8 cellular contexts compared by ENCODE assay signal in the genomic region with DNA sequence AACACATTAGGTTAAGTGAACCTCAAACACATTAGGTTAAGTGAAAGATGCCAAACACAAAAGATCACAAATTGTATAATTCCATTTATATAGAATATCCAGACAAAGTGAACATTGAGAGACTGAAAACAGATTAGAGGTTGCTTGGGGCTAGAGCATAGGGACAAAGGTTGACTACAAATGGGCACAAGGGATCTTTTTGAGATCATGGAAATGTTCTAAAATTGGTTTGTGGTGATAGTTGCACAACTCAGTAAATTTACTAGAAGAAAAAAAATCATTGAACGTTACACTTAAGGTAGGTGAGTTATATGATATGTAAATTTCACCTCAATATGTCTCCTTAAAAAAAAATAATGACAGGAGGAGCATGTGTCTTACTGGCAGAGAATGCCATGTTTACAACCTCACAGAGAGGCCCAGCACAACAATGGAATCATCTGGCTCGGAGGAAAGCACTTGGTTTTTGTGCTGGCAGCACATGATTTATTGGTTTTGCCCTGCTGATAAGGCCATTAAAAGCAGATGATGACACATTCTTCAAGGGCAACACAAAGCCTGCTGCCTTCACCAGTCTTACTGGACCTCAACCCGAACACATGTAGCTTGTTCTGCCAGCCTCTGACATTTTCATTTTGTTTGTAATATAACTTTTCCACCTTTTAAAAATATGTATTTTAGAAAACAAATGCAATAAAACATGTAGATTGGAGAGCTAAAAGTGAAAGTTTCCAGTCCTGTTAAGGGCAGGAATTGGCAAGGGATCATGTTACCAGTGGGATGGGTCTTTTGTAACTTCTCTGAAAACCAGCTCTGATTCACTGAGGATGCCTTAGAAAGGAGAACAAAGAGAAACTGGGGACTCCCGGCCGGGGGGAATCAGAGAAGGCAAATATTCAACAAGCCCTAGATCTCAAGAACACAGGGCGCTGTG. TPM values are rescaled to one million over a fixed set of nuclear protein-coding genes. Genes with fewer than 3 reads are reported as not detected.
DNase-seq lines count a peak whose midpoint lies in the region; ATAC-seq and TF ChIP-seq lines count a peak whose summit lies in the region.

No MANE protein-coding gene starts in this region.

- H3K9ac ChIP-seq in fibroblast of lung (ENCODE audit: insufficient read depth, low read length) (no peak overlapping the region), trophoblast cell (ENCODE audit: low read length) (no peak overlapping the region)

- CTCF ChIA-PET in HEK293T (lab: Yijun Ruan, JAX), result interaction anchor here (0.6 to 1.8 kb wide), 4 partner anchors 19 to 222 kb away, joined by 3 to 5 read pairs (median 4); no protein-coding TSS in a partner anchor

- H3K27ac ChIP-seq in fibroblast of lung (ENCODE audit: insufficient read depth, low read length), result no peak overlapping the region
- peak overlapping the region; percentile 96 for H3K27ac ChIP-seq in trophoblast cell (ENCODE audit: low read depth, low read length)

- no peak overlapping the region for H3K23ac ChIP-seq in trophoblast cell (ENCODE audit: low read length)

- peaks cover 28% of the 10 kb centered on the region for H3K79me1 ChIP-seq in trophoblast cell (ENCODE audit: low read length)

- no peak for TF ChIP-seq CTCF in fibroblast of lung (conservative IDR thresholded peaks at IDR 0.05 in 1 of 2, IDR thresholded peaks at IDR 0.05 in 1 of 2; ENCODE audit: low read depth in 1 of 2, low read length in 2 of 2)

- H3K4me2 ChIP-seq in fibroblast of lung (ENCODE audit: extremely low read depth, insufficient read depth, low read length) (peak overlapping the region; percentile 73), trophoblast cell (ENCODE audit: low read length) (peak overlapping the region; percentile 49)

- H3K4me1 ChIP-seq in fibroblast of lung (ENCODE audit: control insufficient read depth, extremely low read depth, insufficient read depth, low read length), result peaks cover 2% of the 10 kb centered on the region
- peaks cover 17 to 19% of the 10 kb centered on the region in 2 experiments for H3K4me1 ChIP-seq in trophoblast cell (ENCODE audit: control insufficient read depth in 1 of 2, insufficient read depth in 2 of 2, low read length in 2 of 2)

- no peaks in the 10 kb centered on the region for H4K20me1 ChIP-seq in fibroblast of lung (ENCODE audit: control insufficient read depth, extremely low read depth, insufficient read depth, low read length)

- peak overlapping the region; percentile 63 for H4K91ac ChIP-seq in trophoblast cell (ENCODE audit: low read depth, low read length)

- H3K18ac ChIP-seq in trophoblast cell (ENCODE audit: low read length), result no peak overlapping the region

- H3K9me3 ChIP-seq in fibroblast of lung (ENCODE audit: control insufficient read depth, insufficient read depth, low read depth, low read length), result no peaks in the 10 kb centered on the region
- H3K9me3 ChIP-seq in trophoblast cell (ENCODE audit: insufficient read depth, low read depth, low read length), result no peaks in the 10 kb centered on the region

- H3K4me3 ChIP-seq in fibroblast of lung (replicated peaks in 1 of 4; ENCODE audit: control extremely low read depth in 1 of 4, insufficient read depth in 1 of 4, low read depth in 3 of 4, low read length in 4 of 4), result peak overlapping the region; percentile 12 to 46 (median 36)
- H3K4me3 ChIP-seq in trophoblast cell (ENCODE audit: low read depth, low read length), result no peak overlapping the region

- H2AFZ ChIP-seq in fibroblast of lung (ENCODE audit: low read length) (peak overlapping the region; percentile 38), trophoblast cell (ENCODE audit: insufficient read depth, low read length, poor library complexity) (no peak overlapping the region)

- no peak overlapping the region for H3K4ac ChIP-seq in trophoblast cell (ENCODE audit: low read depth, low read length)

- ATAC-seq in HG03025 (IDR thresholded peaks at IDR 0.05; ENCODE audit: low FRiP score, unreplicated experiment) (no peak), HG02884 (IDR thresholded peaks at IDR 0.05; ENCODE audit: unreplicated experiment) (no peak)

- DNase-seq in HEK293T (ENCODE audit: extremely low spot score) (peak; percentile 63), NCI-H774 (lab: John Stamatoyannopoulos, UW) (peak; percentile 67), fibroblast of lung (ENCODE audit: low read depth in 2 of 2) (peak; percentile 81 to 85), trophoblast cell (peak; percentile 2 to 32), SKM-1 (lab: John Stamatoyannopoulos, UW; ENCODE audit: unreplicated experiment) (no peak), inferior parietal cortex (ENCODE audit: extremely low spot score) (no peak)

- no CpG with 5 or more reads among the region's 6 CpGs for WGBS in trophoblast cell (ENCODE audit: extremely low coverage, insufficient coverage, insufficient read length)

- peak overlapping the region; percentile 98 for H2BK120ac ChIP-seq in trophoblast cell (ENCODE audit: insufficient read depth, low read length, poor library complexity)

- H2BK12ac ChIP-seq in trophoblast cell (ENCODE audit: low read length), result peak overlapping the region; percentile 32

- no peaks in the 10 kb centered on the region for H3K27me3 ChIP-seq in fibroblast of lung (ENCODE audit: control insufficient read depth, insufficient read depth, low read length)
- no peaks in the 10 kb centered on the region for H3K27me3 ChIP-seq in trophoblast cell (ENCODE audit: insufficient read depth, low read length)

- H4K8ac ChIP-seq in trophoblast cell (ENCODE audit: low read depth, low read length), result peak overlapping the region; percentile 91

- no peak overlapping the region for H2AK5ac ChIP-seq in trophoblast cell (ENCODE audit: low read length)

- H2BK5ac ChIP-seq in trophoblast cell (ENCODE audit: low read depth, low read length, poor library complexity), result peak overlapping the region; percentile 96

- H3K79me2 ChIP-seq in fibroblast of lung (ENCODE audit: control insufficient read depth, insufficient read depth, low read length) (no peaks in the 10 kb centered on the region), trophoblast cell (ENCODE audit: control insufficient read depth, insufficient read depth, low read length, poor library complexity) (peaks cover 2% of the 10 kb centered on the region)

- no peak overlapping the region for H4K12ac ChIP-seq in trophoblast cell (ENCODE audit: low read depth, low read length)

- POLR2A ChIA-PET in HEK293T (lab: Yijun Ruan, JAX), result interaction anchor here (0.8 to 1.4 kb wide), 4 partner anchors 13 to 105 kb away, joined by 3 to 6 read pairs (median 4); a partner anchor contains a TSS

- H3K36me3 ChIP-seq in fibroblast of lung (ENCODE audit: control insufficient read depth, insufficient read depth, low read length), result no peaks in the 10 kb centered on the region
- H3K36me3 ChIP-seq in trophoblast cell (ENCODE audit: control insufficient read depth in 1 of 2, insufficient read depth in 2 of 2, low read length in 2 of 2), result no peaks in the 10 kb centered on the region

- peak overlapping the region; percentile 80 for H3K14ac ChIP-seq in trophoblast cell (ENCODE audit: low read length)

TF ChIP-seq in HEK293T, 16 proteins besides CTCF, POLR2A, EP300 and RAD21:
- TF ChIP-seq FOXK2 (IDR thresholded peaks at IDR 0.05) (peak; percentile 31; the same call in 1 of the 2 replicates), HDGF (IDR thresholded peaks at IDR 0.05; ENCODE audit: borderline replicate concordance) (no peak), CTBP1 (IDR thresholded peaks at IDR 0.05; ENCODE audit: borderline replicate concordance) (peak; percentile 83)
- TF ChIP-seq, protein P1, sequence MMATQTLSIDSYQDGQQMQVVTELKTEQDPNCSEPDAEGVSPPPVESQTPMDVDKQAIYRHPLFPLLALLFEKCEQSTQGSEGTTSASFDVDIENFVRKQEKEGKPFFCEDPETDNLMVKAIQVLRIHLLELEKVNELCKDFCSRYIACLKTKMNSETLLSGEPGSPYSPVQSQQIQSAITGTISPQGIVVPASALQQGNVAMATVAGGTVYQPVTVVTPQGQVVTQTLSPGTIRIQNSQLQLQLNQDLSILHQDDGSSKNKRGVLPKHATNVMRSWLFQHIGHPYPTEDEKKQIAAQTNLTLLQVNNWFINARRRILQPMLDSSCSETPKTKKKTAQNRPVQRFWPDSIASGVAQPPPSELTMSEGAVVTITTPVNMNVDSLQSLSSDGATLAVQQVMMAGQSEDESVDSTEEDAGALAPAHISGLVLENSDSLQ (IDR thresholded peaks at IDR 0.05), result peak; percentile 97
TF ChIP-seq in HEK293T: peak in this region for 3.

RNA-seq across cellular contexts. Expression of a gene that starts 11.9 kb away (rescaled TPM):
- total RNA-seq in fibroblast of lung, result not detected in 2 replicates
- polyA plus RNA-seq in fibroblast of lung, result not detected in 2 replicates
- not detected in 2 replicates for polyA plus RNA-seq in fibroblast of lung (2012)
- not detected in 2 replicates for polyA minus RNA-seq in fibroblast of lung (ENCODE audit: low replicate concordance)
- 0.87 and 1.1 TPM in 2 replicates for polyA plus RNA-seq in trophoblast cell (2013)

RNA-seq across cellular contexts. Expression of a gene that starts 42.1 kb away (rescaled TPM):
- total RNA-seq in fibroblast of lung, result not detected in 2 replicates
- not detected in 2 replicates for polyA plus RNA-seq in fibroblast of lung
- polyA plus RNA-seq in fibroblast of lung (2012), result not detected in 2 replicates
- not detected in 2 replicates for polyA minus RNA-seq in fibroblast of lung (ENCODE audit: low replicate concordance)
- polyA plus RNA-seq in trophoblast cell (2013), result 0.01 TPM in 1 of 2 replicates, not detected in the other

Comparison
In these comparisons a context has a peak if more than half of its experiments do, and no peak if none do; other contexts are left out.
1. DNase-seq: peak in HEK293T (single experiment), NCI-H774 (single experiment), fibroblast of lung (2 of 2) and trophoblast cell (2 of 2); none in SKM-1 (single experiment) and inferior parietal cortex (single experiment).